ENCODE assay signal across 16 cellular contexts in the genomic region with DNA sequence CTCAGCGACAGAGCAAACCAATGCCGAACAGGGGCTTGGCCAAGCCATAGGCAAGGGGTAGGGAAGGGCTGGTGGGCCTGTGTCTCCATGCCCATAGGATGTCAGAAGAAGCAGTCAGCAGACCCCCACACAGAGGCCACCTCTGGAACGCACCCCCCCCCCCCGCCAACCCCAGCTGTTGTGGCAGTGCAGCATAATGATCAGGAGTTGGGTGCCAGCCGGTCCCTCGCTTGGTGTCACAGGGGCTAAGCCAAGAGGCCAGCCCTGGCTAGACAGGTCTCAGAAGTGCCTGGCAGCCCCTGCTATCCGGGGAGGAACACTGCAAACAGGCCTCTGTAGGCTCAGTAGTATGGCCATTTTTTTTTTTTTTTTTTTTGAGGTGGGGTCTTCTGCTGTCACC. TPM values are rescaled to one million over a fixed set of nuclear protein-coding genes. Genes with fewer than 3 reads are reported as not detected.
DNase-seq lines count a peak whose midpoint lies in the region; TF ChIP-seq lines count a peak whose summit lies in the region.
"Had no signal": no experiment of that assay in that cellular context is flagged by ENCODE, and none has a peak within 500 bp of the region (broad histone marks: within the 10 kb centered on the region; RNA-seq: fewer than 3 reads in every experiment).

No MANE protein-coding gene starts in this region.

- peaks cover 0 to 9% of the 10 kb centered on the region in 2 donors for H3K9me3 ChIP-seq in neuronal stem cell (replicated peaks in 1 of 2; ENCODE audit: control insufficient read depth in 2 of 2, insufficient read depth in 1 of 2, low read depth in 1 of 2, low read length in 2 of 2)
- H3K9me3 ChIP-seq in CD8-positive, alpha-beta memory T cell (ENCODE audit: low read length), result no peaks in the 10 kb centered on the region
- no peaks in the 10 kb centered on the region for H3K9me3 ChIP-seq in sigmoid colon

- H3K4me3 ChIP-seq in neuronal stem cell (ENCODE audit: low read length in 2 of 2) (no peak overlapping the region), sigmoid colon (no peak overlapping the region)
- H3K4me3 ChIP-seq in CD8-positive, alpha-beta memory T cell (ENCODE audit: low read length), result no peak overlapping the region
- H3K4me3 ChIP-seq: BLaER1 treated with 17β-estradiol and CSF1 and Interleukin-3, amounts not matched to agents 10 nM and 100 nM; GM23338 had no signal

- peak overlapping the region; percentile 19 for H3K18ac ChIP-seq in neuronal stem cell (ENCODE audit: low read length)

- 0 out of 2 replicates have a peak overlapping the region, but pooled peaks have one; percentile 3 for H3K27ac ChIP-seq in RWPE1
- H3K27ac ChIP-seq in neuronal stem cell (replicated peaks; ENCODE audit: low read length), result no peak overlapping the region
- H3K27ac ChIP-seq in CD8-positive, alpha-beta memory T cell (ENCODE audit: low read depth, low read length), result no peak overlapping the region
- H3K27ac ChIP-seq in sigmoid colon, result no peak overlapping the region
- H3K27ac ChIP-seq: KMS-11 had no signal

- no peak overlapping the region for H3K27ac Mint-ChIP-seq in CD14-positive monocyte
- peak overlapping the region in 3 of 8 donors; percentile 58 to 75 (median 64) for H3K27ac Mint-ChIP-seq in CD8-positive, alpha-beta memory T cell
- H3K27ac Mint-ChIP-seq: B cell; CD4-positive, CD25-positive, alpha-beta regulatory T cell; GM23338; HFFc6 had no signal

- peaks cover 2% of the 10 kb centered on the region for H3K79me1 ChIP-seq in neuronal stem cell (ENCODE audit: low read depth, low read length)

- H3K23ac ChIP-seq in neuronal stem cell (ENCODE audit: low read depth, low read length, poor library complexity), result peak overlapping the region; percentile 35

- H2BK120ac ChIP-seq in neuronal stem cell (ENCODE audit: low read depth, low read length), result no peak overlapping the region

- H3K27me3 ChIP-seq in neuronal stem cell (ENCODE audit: control insufficient read depth in 3 of 3, insufficient read depth in 3 of 3, low read depth in 1 of 3, low read length in 3 of 3) (peaks cover 0 to 1% (median 0%) of the 10 kb centered on the region in 3 experiments), sigmoid colon (no peaks in the 10 kb centered on the region)
- no peaks in the 10 kb centered on the region for H3K27me3 ChIP-seq in CD8-positive, alpha-beta memory T cell (ENCODE audit: insufficient read depth, low read length, poor library complexity, severe bottlenecking)
- H3K27me3 ChIP-seq: BLaER1 treated with 17β-estradiol and CSF1 and Interleukin-3, amounts not matched to agents 10 nM and 100 nM had no signal

- H3K4me1 ChIP-seq in neuronal stem cell (ENCODE audit: control insufficient read depth in 2 of 2, insufficient read depth in 1 of 2, low read depth in 1 of 2, low read length in 2 of 2) (peaks cover 11 to 12% of the 10 kb centered on the region in 2 donors), sigmoid colon (peaks cover 0 to 26% (median 20%) of the 10 kb centered on the region in 4 donors)
- H3K4me1 ChIP-seq in CD8-positive, alpha-beta memory T cell (ENCODE audit: insufficient read depth, low read length), result peaks cover 24% of the 10 kb centered on the region

- peak overlapping the region; percentile 55 for H3K9ac ChIP-seq in neuronal stem cell (ENCODE audit: low read depth, low read length, poor library complexity)
- H3K9ac ChIP-seq: KMS-11 had no signal

- no peak overlapping the region for H4K91ac ChIP-seq in neuronal stem cell (ENCODE audit: low read depth, low read length, poor library complexity)

- no peak for TF ChIP-seq EP300 in sigmoid colon (IDR thresholded peaks at IDR 0.05)

- no peak overlapping the region for H4K8ac ChIP-seq in neuronal stem cell (ENCODE audit: low read depth, low read length)

- no peak for TF ChIP-seq POLR2A in sigmoid colon (IDR thresholded peaks at IDR 0.05)

- H3K14ac ChIP-seq in neuronal stem cell (ENCODE audit: low read length), result no peak overlapping the region

- POLR2A ChIA-PET in RWPE1 (lab: Yijun Ruan, JAX; ENCODE audit: low non-redundant PET), result no interaction called here
- POLR2A ChIA-PET in CD8-positive, alpha-beta memory T cell (lab: Charles Lee), result interaction anchor here (0.6 kb wide), 1 partner anchor 16 kb away, joined by 3 read pairs; no protein-coding TSS in a partner anchor

- intact Hi-C loops in CD14-positive monocyte (cut with micrococcal nuclease), result loop anchor here (10.0 kb wide), 2 partner anchors 189 to 279 kb away; a partner anchor contains a TSS
- intact Hi-C loops in sigmoid colon (cut with DNase I), result loop anchor here (10.0 kb wide), 1 partner anchor 199 kb away; a partner anchor contains a TSS

- H3K36me3 ChIP-seq in neuronal stem cell (replicated peaks in 1 of 2; ENCODE audit: control insufficient read depth in 2 of 2, insufficient read depth in 2 of 2, low read length in 2 of 2) (peaks cover 0 to 2% of the 10 kb centered on the region in 2 donors), sigmoid colon (peaks cover 0 to 4% (median 0%) of the 10 kb centered on the region in 4 donors)
- no peaks in the 10 kb centered on the region for H3K36me3 ChIP-seq in CD8-positive, alpha-beta memory T cell (ENCODE audit: insufficient read depth, low read length)

- peaks cover 7 to 12% (median 10%) of the 10 kb centered on the region in 7 donors for H3K9me3 Mint-ChIP-seq in CD14-positive monocyte
- H3K9me3 Mint-ChIP-seq in CD8-positive, alpha-beta memory T cell, result peaks cover 0 to 1% (median 0%) of the 10 kb centered on the region in 5 donors
- H3K9me3 Mint-ChIP-seq: GM23338, HFFc6 had no signal

- H3K4me1 Mint-ChIP-seq in CD14-positive monocyte, result peaks cover 43% of the 10 kb centered on the region
- peaks cover 26 to 42% (median 31%) of the 10 kb centered on the region in 3 donors for H3K4me1 Mint-ChIP-seq in CD8-positive, alpha-beta memory T cell

- H3K4me3 Mint-ChIP-seq in CD14-positive monocyte, result no peak overlapping the region
- H3K4me3 Mint-ChIP-seq in CD8-positive, alpha-beta memory T cell, result no peak overlapping the region
- H3K4me3 Mint-ChIP-seq: B cell, GM23338, HFFc6 had no signal

- H3K36me3 Mint-ChIP-seq in CD14-positive monocyte, result peaks cover 16 to 38% of the 10 kb centered on the region in 2 donors
- peaks cover 4 to 11% (median 5%) of the 10 kb centered on the region in 3 donors for H3K36me3 Mint-ChIP-seq in CD8-positive, alpha-beta memory T cell

- peaks cover 0 to 4% (median 2%) of the 10 kb centered on the region in 3 donors for H3K27me3 Mint-ChIP-seq in CD14-positive monocyte (ENCODE audit: low read depth in 3 of 3)
- H3K27me3 Mint-ChIP-seq in CD8-positive, alpha-beta memory T cell, result peaks cover 0 to 5% of the 10 kb centered on the region in 2 donors
- H3K27me3 Mint-ChIP-seq: B cell; CD4-positive, CD25-positive, alpha-beta regulatory T cell had no signal

- H2BK15ac ChIP-seq in neuronal stem cell (ENCODE audit: low read length), result no peak overlapping the region

- H2AFZ ChIP-seq in neuronal stem cell (ENCODE audit: low read length), result no peak overlapping the region
- H2AFZ ChIP-seq: GM23338 had no signal

- H3K4me2 ChIP-seq in neuronal stem cell (ENCODE audit: insufficient read depth, low read length, poor library complexity, severe bottlenecking), result no peak overlapping the region
- H3K4me2 ChIP-seq: BLaER1 treated with 17β-estradiol and CSF1 and Interleukin-3, amounts not matched to agents 10 nM and 100 nM; GM23338; KMS-11 had no signal

- CTCF ChIA-PET in RWPE1 (lab: Yijun Ruan, JAX), result interaction anchor here (3.3 kb wide), 1 partner anchor 88 kb away, joined by 35 read pairs; no protein-coding TSS in a partner anchor
- CTCF ChIA-PET in CD8-positive, alpha-beta memory T cell (lab: Charles Lee), result interaction anchor here (1.0 to 5.3 kb wide), 5 partner anchors 13 to 186 kb away, joined by 3 to 55 read pairs (median 6); a partner anchor contains a TSS

- H2AK5ac ChIP-seq in neuronal stem cell (ENCODE audit: low read depth, low read length), result peak overlapping the region; percentile 87

- no peak overlapping the region for H2BK5ac ChIP-seq in neuronal stem cell (ENCODE audit: low read length)

- no peak overlapping the region for H3K4ac ChIP-seq in neuronal stem cell (ENCODE audit: low read length)

- peak; percentile 35 for DNase-seq in CD14-positive monocyte (ENCODE audit: low spot score)
- DNase-seq in RWPE1 (ENCODE audit: low spot score), result no peak
- DNase-seq in neuronal stem cell (ENCODE audit: low spot score), result no peak
- DNase-seq in CD8-positive, alpha-beta memory T cell, result no peak
- no peak for DNase-seq in sigmoid colon
- no peak for DNase-seq in NCI-H1105 (lab: John Stamatoyannopoulos, UW)
- DNase-seq: 8988T; CD4-positive, CD25-positive, alpha-beta regulatory T cell; DMS153; DMS79; GDM1; HFFc6 had no signal

- H2BK12ac ChIP-seq in neuronal stem cell (ENCODE audit: low read length), result no peak overlapping the region

- WGBS in neuronal stem cell (ENCODE audit: extremely low coverage in 2 of 2, insufficient read length in 2 of 2, insufficient replicate concordance in 1 of 2), 2 donors, result no CpG with 5 or more reads among the region's 7 CpGs
- WGBS in sigmoid colon, 2 donors, result 95 to 96% methylated on average over 7 of the region's 7 CpGs

- no peak for TF ChIP-seq CTCF in CD14-positive monocyte (IDR thresholded peaks at IDR 0.05)
- TF ChIP-seq CTCF in RWPE1 (conservative IDR thresholded peaks at IDR 0.05; ENCODE audit: low read depth), result no peak
- no peak for TF ChIP-seq CTCF in sigmoid colon (IDR thresholded peaks at IDR 0.05)

RNA-seq across cellular contexts. Expression of a gene that starts 3.7 kb away (rescaled TPM):
- polyA plus RNA-seq in CD14-positive monocyte, result 10 to 100 TPM; 21.5 to 25.5 TPM
- 32.1 TPM for polyA plus RNA-seq in neuronal stem cell (2013, experiment 1 of 2)
- polyA plus RNA-seq in neuronal stem cell (2013, experiment 2 of 2), result 29.6 TPM
- 10 to 100 TPM; 10.2 to 13.4 TPM for total RNA-seq in CD8-positive, alpha-beta memory T cell
- 0.79 TPM for polyA plus RNA-seq in CD8-positive, alpha-beta memory T cell
- total RNA-seq in sigmoid colon, result 10 to 100 TPM in 2 of 4 donors, 1 to 10 TPM in 2; 7.2 to 23.8 (median 12.9) TPM
- 10 to 100 TPM in 1 of 3 donors, 1 to 10 TPM in 2; 2.1 to 20.7 (median 5.4) TPM for polyA plus RNA-seq in sigmoid colon

RNA-seq across cellular contexts. Expression of a gene that starts 11.8 kb away (rescaled TPM):
- polyA plus RNA-seq in CD14-positive monocyte, result 100 to 1,000 TPM; 490 to 510 TPM
- polyA plus RNA-seq in neuronal stem cell (2013, experiment 1 of 2), result 147 TPM
- 145 TPM for polyA plus RNA-seq in neuronal stem cell (2013, experiment 2 of 2)
- total RNA-seq in CD8-positive, alpha-beta memory T cell, result 100 to 1,000 TPM; 342 to 344 TPM
- polyA plus RNA-seq in CD8-positive, alpha-beta memory T cell, result 235 TPM
- total RNA-seq in sigmoid colon, result 10 to 100 TPM; 59.3 to 64.9 (median 62.4) TPM
- 100 to 1,000 TPM; 231 to 330 (median 257) TPM for polyA plus RNA-seq in sigmoid colon

RNA-seq across cellular contexts. Expression of a gene that starts 11.9 kb away (rescaled TPM):
- 10 to 100 TPM; 74.3 to 94.4 TPM for polyA plus RNA-seq in CD14-positive monocyte
- polyA plus RNA-seq in neuronal stem cell (2013, experiment 1 of 2), result 18.1 TPM
- polyA plus RNA-seq in neuronal stem cell (2013, experiment 2 of 2), result 18.6 TPM
- 10 to 100 TPM; 26.1 to 28.3 TPM for total RNA-seq in CD8-positive, alpha-beta memory T cell
- 22.9 TPM for polyA plus RNA-seq in CD8-positive, alpha-beta memory T cell
- 10 to 100 TPM; 22.3 to 33.6 (median 29.4) TPM for total RNA-seq in sigmoid colon
- polyA plus RNA-seq in sigmoid colon, result 10 to 100 TPM; 35.4 to 64.6 (median 50.4) TPM

RNA-seq across cellular contexts. Expression of a gene that starts 36.1 kb away (rescaled TPM):
- 100 to 1,000 TPM; 259 to 275 TPM for polyA plus RNA-seq in CD14-positive monocyte
- polyA plus RNA-seq in neuronal stem cell (2013, experiment 1 of 2), result 131 TPM
- 132 TPM for polyA plus RNA-seq in neuronal stem cell (2013, experiment 2 of 2)
- total RNA-seq in CD8-positive, alpha-beta memory T cell, result 100 to 1,000 TPM; 112 to 126 TPM
- polyA plus RNA-seq in CD8-positive, alpha-beta memory T cell, result 276 TPM
- 100 to 1,000 TPM in 2 of 4 donors, 10 to 100 TPM in 2; 87.5 to 169 (median 98.2) TPM for total RNA-seq in sigmoid colon
- 100 to 1,000 TPM in 2 of 3 donors, 10 to 100 TPM in 1; 62.5 to 244 (median 115) TPM for polyA plus RNA-seq in sigmoid colon

RNA-seq across cellular contexts. Expression of a gene that starts 42.3 kb away (rescaled TPM):
- polyA plus RNA-seq in CD14-positive monocyte, result 10 to 100 TPM; 35.4 to 43.5 TPM
- 26.4 TPM for polyA plus RNA-seq in neuronal stem cell (2013, experiment 1 of 2)
- polyA plus RNA-seq in neuronal stem cell (2013, experiment 2 of 2), result 20.9 TPM
- 10 to 100 TPM; 60.5 to 61.9 TPM for total RNA-seq in CD8-positive, alpha-beta memory T cell
- 83.5 TPM for polyA plus RNA-seq in CD8-positive, alpha-beta memory T cell
- total RNA-seq in sigmoid colon, result 10 to 100 TPM in 3 of 4 donors, 1 to 10 TPM in 1; 9.6 to 26.6 (median 16.7) TPM
- 10 to 100 TPM; 12.7 to 21.0 (median 16.2) TPM for polyA plus RNA-seq in sigmoid colon
